Comparison of ENCODE assay signal across 20 cellular contexts in genomic region chr12:113099364-113099763, GRCh38. TPM values are rescaled to one million over a fixed set of nuclear protein-coding genes. Genes with fewer than 3 reads are reported as not detected.
"Had no signal": no experiment of that assay in that cellular context is flagged by ENCODE, and none has a peak within 500 bp of the region (broad histone marks: within the 10 kb centered on the region; RNA-seq: fewer than 3 reads in every experiment).

No MANE protein-coding gene starts in this region.

- H3K9me3 ChIP-seq: colonic mucosa, pancreas, tibial artery had no signal

- H3K4me3 Mint-ChIP-seq: activated CD4-positive, alpha-beta memory T cell treated with anti-CD3 and anti-CD28 coated beads for 36 hours; brain; natural killer cell had no signal

- H3K36me3 Mint-ChIP-seq: activated CD4-positive, alpha-beta memory T cell treated with anti-CD3 and anti-CD28 coated beads for 36 hours; natural killer cell had no signal

- H3K27me3 Mint-ChIP-seq: activated CD4-positive, alpha-beta memory T cell treated with anti-CD3 and anti-CD28 coated beads for 36 hours had no signal

- ATAC-seq: natural killer cell, sciatic nerve had no signal

- H3K79me2 ChIP-seq: hepatocyte had no signal

- H3K27ac Mint-ChIP-seq: natural killer cell had no signal

- H3K4me1 ChIP-seq: colonic mucosa, foreskin keratinocyte, pancreas had no signal

- H3K9me3 Mint-ChIP-seq: activated CD4-positive, alpha-beta memory T cell treated with anti-CD3 and anti-CD28 coated beads for 36 hours; natural killer cell had no signal

- H2AFZ ChIP-seq: hepatocyte had no signal

- DNase-seq: activated CD4-positive, alpha-beta memory T cell treated with anti-CD3 and anti-CD28 coated beads for 36 hours; activated naive CD4-positive, alpha-beta T cell treated with Interleukin-2 at 50 U/mL for 16 hours; activated T-cell treated with anti-CD3 and anti-CD28 coated beads for 4 hours; central memory CD4-positive, alpha-beta T cell; colonic mucosa; foreskin keratinocyte; mesenchymal stem cell; natural killer cell; stimulated activated CD4-positive, alpha-beta T cell treated with anti-CD3 and anti-CD28 coated beads, Interleukin-4, amount 100 ng/mL, for 4 hours; stimulated activated naive CD4-positive, alpha-beta T cell treated with Interleukin-2 at 50 U/mL for 16 hours; tibial artery had no signal

- H3K36me3 ChIP-seq: colonic mucosa, pancreas, tibial artery had no signal

- H3K4me3 ChIP-seq: colonic mucosa, hepatocyte, pancreas, tibial artery had no signal

- H3K27me3 ChIP-seq: colonic mucosa, pancreas had no signal

- H3K27ac ChIP-seq: colonic mucosa, foreskin keratinocyte, hepatocyte, tibial artery had no signal

- H3K4me2 ChIP-seq: hepatocyte had no signal

RNA-seq across cellular contexts. Expression of gene RASAL1, which starts 36.2 kb away (rescaled TPM):
- total RNA-seq: fibroblast of lung, hepatocyte, natural killer cell, subcutaneous adipose tissue had no signal

RNA-seq across cellular contexts. Expression of gene DTX1, which starts 42.8 kb away (rescaled TPM):
- total RNA-seq: epithelial cell of proximal tubule, fibroblast of lung, foreskin keratinocyte had no signal

RNA-seq across cellular contexts. Expression of gene CFAP73, which starts 50.2 kb away (rescaled TPM):
- total RNA-seq: epithelial cell of proximal tubule, fibroblast of lung, foreskin keratinocyte, hepatocyte, mucosa of gallbladder, natural killer cell, subcutaneous adipose tissue, urinary bladder had no signal
